37 cellular contexts compared by ENCODE assay signal in the genomic region with DNA sequence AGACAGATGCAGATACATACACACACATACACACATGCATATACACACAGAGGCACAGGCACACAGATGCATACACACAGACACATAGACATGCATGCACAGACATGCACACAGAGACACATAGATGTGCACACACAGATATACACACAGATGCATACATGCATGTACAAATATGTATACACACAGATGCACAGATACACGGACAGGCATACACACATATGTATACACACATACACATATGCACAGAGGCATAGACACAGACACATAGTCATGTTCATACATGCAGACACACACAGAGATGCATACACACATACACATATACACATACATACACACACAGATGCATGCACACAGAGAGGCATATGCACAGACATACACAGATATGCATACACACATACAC.
"Had no signal": no experiment of that assay in that cellular context is flagged by ENCODE, and none has a peak within 500 bp of the region (broad histone marks: within the 10 kb centered on the region; RNA-seq: fewer than 3 reads in every experiment).

No MANE protein-coding gene starts in this region.

- H3K9me3 ChIP-seq: adrenal gland, body of pancreas, breast epithelium had no signal

- DNase-seq: activated B cell treated with CpG ODN at 0.5 μM for 24 hours; activated CD4-positive, alpha-beta memory T cell treated with anti-CD3 and anti-CD28 coated beads for 36 hours; activated CD4-positive, alpha-beta T cell treated with anti-CD3 and anti-CD28 coated beads for 4 hours; activated CD4-positive, alpha-beta T cell treated with anti-CD3 and anti-CD28 coated beads, Interleukin-2, amount 10 ng/mL, durations not matched to agents 24 days and 14 days; activated CD4-positive, alpha-beta T cell treated with anti-CD3 and anti-CD28 coated beads, Interleukin-2, amount 50 U/mL, for 1 hour; activated CD4-positive, alpha-beta T cell treated with anti-CD3 and anti-CD28 coated beads, Interleukin-2, amount 50 U/mL, for 4 hours; activated CD4-positive, CD25-positive, alpha-beta regulatory T cell treated with anti-CD3 and anti-CD28 coated beads, Interleukin-2, amount 50 U/mL, for 72 hours; activated CD8-positive, alpha-beta memory T cell treated with anti-CD3 and anti-CD28 coated beads, Interleukin-2, amount 50 U/mL, for 4 hours; activated CD8-positive, alpha-beta T cell treated with anti-CD3 and anti-CD28 coated beads for 36 hours; activated effector memory CD4-positive, alpha-beta T cell treated with anti-CD3 and anti-CD28 coated beads, Interleukin-2, amount 50 U/mL, for 16 hours; activated gamma-delta T cell treated with Interleukin-2 at 50 U/mL for 16 hours; activated naive CD4-positive, alpha-beta T cell; activated naive CD4-positive, alpha-beta T cell treated with anti-CD3 and anti-CD28 coated beads for 36 hours; activated naive CD4-positive, alpha-beta T cell treated with anti-CD3 and anti-CD28 coated beads, Interleukin-2, amount 50 U/mL, for 16 hours; activated naive CD8-positive, alpha-beta T cell treated with anti-CD3 and anti-CD28 coated beads, Interleukin-2, amount 10 ng/mL, durations not matched to agents 7 days and 5 days; activated T-cell treated with anti-CD3 and anti-CD28 coated beads for 4 hours; activated T-cell treated with anti-CD3 and anti-CD28 coated beads, Interleukin-2, amount 50 U/mL, for 1 hour; activated T-cell treated with anti-CD3 and anti-CD28 coated beads, Interleukin-2, amount 50 U/mL, for 4 hours; activated T-cell treated with anti-CD3 and anti-CD28 coated beads, Interleukin-2, amount 50 U/mL, for 72 hours; adrenal gland; amniotic stem cell; aorta; body of pancreas; brain microvascular endothelial cell; central memory CD4-positive, alpha-beta T cell; T-helper 1 cell; T-helper 2 cell; T-helper 9 cell had no signal

- H3K4me3 Mint-ChIP-seq: activated B cell treated with CpG ODN at 0.5 μM for 24 hours; activated CD4-positive, alpha-beta memory T cell treated with anti-CD3 and anti-CD28 coated beads for 36 hours; activated CD4-positive, alpha-beta T cell treated with anti-CD3 and anti-CD28 coated beads, Interleukin-2, amount 10 ng/mL, durations not matched to agents 24 days and 14 days; activated CD8-positive, alpha-beta T cell treated with anti-CD3 and anti-CD28 coated beads for 36 hours; activated naive CD4-positive, alpha-beta T cell treated with anti-CD3 and anti-CD28 coated beads for 36 hours; activated naive CD8-positive, alpha-beta T cell treated with anti-CD3 and anti-CD28 coated beads, Interleukin-2, amount 10 ng/mL, durations not matched to agents 7 days and 5 days; activated T-cell treated with anti-CD3 and anti-CD28 coated beads, Interleukin-2, amount 50 U/mL, for 4 hours; activated T-cell treated with anti-CD3 and anti-CD28 coated beads, Interleukin-2, amount 50 U/mL, for 72 hours; activated T-helper 1 cell treated with anti-CD3 and anti-CD28 coated beads, Interleukin-12 subunit alpha, Interleukin-12 subunit beta, Interleukin-2, Interleukin-4 antibody, amounts not matched to agents 30 ng/mL and 10 ng/mL and 1 ng/mL, durations not matched to agents 14 hours and 24 hours and 36 hours; activated T-helper 17 cell treated with anti-CD3 and anti-CD28 coated beads, Interleukin-2, amount 50 U/mL, for 72 hours; T-helper 1 cell treated with Interleukin-12 subunit alpha and Interleukin-12 subunit beta and Interleukin-4 antibody, amounts not matched to agents 30 μg/mL and 1 μg/mL, for 36 hours; T-helper 2 cell treated with Interferon-gamma antibody and Interleukin-4, amounts not matched to agents 5 μg/mL and 100 μg/mL, for 36 hours had no signal

- H3K4me1 Mint-ChIP-seq: activated B cell treated with CpG ODN at 0.5 μM for 24 hours; activated CD4-positive, alpha-beta T cell treated with anti-CD3 and anti-CD28 coated beads, Interleukin-2, amount 10 ng/mL, durations not matched to agents 24 days and 14 days; activated naive CD8-positive, alpha-beta T cell treated with anti-CD3 and anti-CD28 coated beads, Interleukin-2, amount 10 ng/mL, durations not matched to agents 7 days and 5 days; activated T-helper 17 cell treated with anti-CD3 and anti-CD28 coated beads, Interleukin-2, amount 50 U/mL, for 72 hours had no signal

- H3K4me3 ChIP-seq: adrenal gland, body of pancreas, breast epithelium had no signal

- H3K4me1 ChIP-seq: adrenal gland, body of pancreas, breast epithelium had no signal

- H3K27ac ChIP-seq: adrenal gland, body of pancreas, brain microvascular endothelial cell, breast epithelium, VCaP had no signal

- H3K9me3 Mint-ChIP-seq: activated B cell treated with CpG ODN at 0.5 μM for 24 hours; activated CD4-positive, alpha-beta memory T cell treated with anti-CD3 and anti-CD28 coated beads for 36 hours; activated CD4-positive, alpha-beta T cell treated with anti-CD3 and anti-CD28 coated beads, Interleukin-2, amount 10 ng/mL, durations not matched to agents 24 days and 14 days; activated CD8-positive, alpha-beta T cell treated with anti-CD3 and anti-CD28 coated beads for 36 hours; activated naive CD4-positive, alpha-beta T cell treated with anti-CD3 and anti-CD28 coated beads for 36 hours; activated naive CD8-positive, alpha-beta T cell treated with anti-CD3 and anti-CD28 coated beads, Interleukin-2, amount 10 ng/mL, durations not matched to agents 7 days and 5 days; activated T-cell treated with anti-CD3 and anti-CD28 coated beads, Interleukin-2, amount 50 U/mL, for 4 hours; activated T-helper 1 cell treated with anti-CD3 and anti-CD28 coated beads, Interleukin-12 subunit alpha, Interleukin-12 subunit beta, Interleukin-2, Interleukin-4 antibody, amounts not matched to agents 30 ng/mL and 10 ng/mL and 1 ng/mL, durations not matched to agents 14 hours and 24 hours and 36 hours; T-helper 1 cell treated with Interleukin-12 subunit alpha and Interleukin-12 subunit beta and Interleukin-4 antibody, amounts not matched to agents 30 μg/mL and 1 μg/mL, for 36 hours; T-helper 2 cell treated with Interferon-gamma antibody and Interleukin-4, amounts not matched to agents 5 μg/mL and 100 μg/mL, for 36 hours had no signal

- H3K36me3 ChIP-seq: adrenal gland, brain microvascular endothelial cell, breast epithelium had no signal

- H3K27me3 ChIP-seq: adrenal gland, body of pancreas, brain microvascular endothelial cell, breast epithelium had no signal

- H3K27ac Mint-ChIP-seq: activated B cell treated with CpG ODN at 0.5 μM for 24 hours; activated CD4-positive, alpha-beta memory T cell treated with anti-CD3 and anti-CD28 coated beads for 36 hours; activated CD4-positive, alpha-beta T cell treated with anti-CD3 and anti-CD28 coated beads, Interleukin-2, amount 10 ng/mL, durations not matched to agents 24 days and 14 days; activated CD8-positive, alpha-beta T cell treated with anti-CD3 and anti-CD28 coated beads for 36 hours; activated naive CD4-positive, alpha-beta T cell treated with anti-CD3 and anti-CD28 coated beads for 36 hours; activated naive CD4-positive, alpha-beta T cell treated with anti-CD3 and anti-CD28 coated beads, Interleukin-2, amount 50 U/mL, for 72 hours; activated naive CD8-positive, alpha-beta T cell treated with anti-CD3 and anti-CD28 coated beads, Interleukin-2, amount 10 ng/mL, durations not matched to agents 7 days and 5 days; activated T-cell treated with anti-CD3 and anti-CD28 coated beads, Interleukin-2, amount 50 U/mL, for 72 hours; activated T-helper 1 cell treated with anti-CD3 and anti-CD28 coated beads, Interleukin-12 subunit alpha, Interleukin-12 subunit beta, Interleukin-2, Interleukin-4 antibody, amounts not matched to agents 30 ng/mL and 10 ng/mL and 1 ng/mL, durations not matched to agents 14 hours and 24 hours and 36 hours; activated T-helper 17 cell treated with anti-CD3 and anti-CD28 coated beads, Interleukin-2, amount 50 U/mL, for 72 hours; T-helper 1 cell treated with Interleukin-12 subunit alpha and Interleukin-12 subunit beta and Interleukin-4 antibody, amounts not matched to agents 30 μg/mL and 1 μg/mL, for 36 hours; T-helper 2 cell treated with Interferon-gamma antibody and Interleukin-4, amounts not matched to agents 5 μg/mL and 100 μg/mL, for 36 hours had no signal

- H3K27me3 Mint-ChIP-seq: activated CD4-positive, alpha-beta T cell treated with anti-CD3 and anti-CD28 coated beads, Interleukin-2, amount 10 ng/mL, durations not matched to agents 24 days and 14 days had no signal

- FAIRE-seq: astrocyte, TTC549 had no signal

- H3K36me3 Mint-ChIP-seq: activated CD4-positive, alpha-beta memory T cell treated with anti-CD3 and anti-CD28 coated beads for 36 hours; activated naive CD8-positive, alpha-beta T cell treated with anti-CD3 and anti-CD28 coated beads, Interleukin-2, amount 10 ng/mL, durations not matched to agents 7 days and 5 days had no signal

- ATAC-seq: activated CD8-positive, alpha-beta T cell treated with anti-CD3 and anti-CD28 coated beads for 36 hours; activated naive CD4-positive, alpha-beta T cell treated with anti-CD3 and anti-CD28 coated beads, Interleukin-2, amount 50 U/mL, for 72 hours; activated T-cell treated with anti-CD3 and anti-CD28 coated beads, Interleukin-2, amount 50 U/mL, for 4 hours; activated T-cell treated with anti-CD3 and anti-CD28 coated beads, Interleukin-2, amount 50 U/mL, for 72 hours; activated T-helper 17 cell treated with anti-CD3 and anti-CD28 coated beads, Interleukin-2, amount 50 U/mL, for 72 hours; body of pancreas had no signal
